Comparison of ENCODE assay signal across 10 cellular contexts in the genomic region with DNA sequence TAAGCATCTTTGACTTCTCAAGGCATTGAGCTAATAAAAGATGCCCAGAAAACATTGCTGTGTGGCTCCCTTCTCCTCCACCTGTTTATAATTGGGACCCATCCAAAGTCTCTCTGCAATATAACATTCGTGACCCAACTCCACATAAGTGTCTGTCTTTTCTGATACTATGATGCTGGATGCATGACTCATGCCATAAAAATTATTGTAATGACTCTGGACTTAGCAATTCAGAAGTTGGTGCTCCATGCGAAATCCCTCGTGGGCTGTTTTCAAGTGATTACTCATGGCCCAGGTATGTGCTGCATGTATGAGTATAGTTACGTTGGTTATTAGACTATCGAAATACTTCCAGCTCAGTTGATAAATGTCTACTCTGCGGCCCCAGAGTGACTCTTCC. TPM values are rescaled to one million over a fixed set of nuclear protein-coding genes. Genes with fewer than 3 reads are reported as not detected.
DNase-seq lines count a peak whose midpoint lies in the region; ATAC-seq and TF ChIP-seq lines count a peak whose summit lies in the region.
"Had no signal": no experiment of that assay in that cellular context is flagged by ENCODE, and none has a peak within 500 bp of the region (broad histone marks: within the 10 kb centered on the region; RNA-seq: fewer than 3 reads in every experiment).

No MANE protein-coding gene starts in this region.

- no peak overlapping the region for H3K27ac Mint-ChIP-seq in activated naive CD4-positive, alpha-beta T cell treated with anti-CD3 and anti-CD28 coated beads for 36 hours
- no peak overlapping the region for H3K27ac Mint-ChIP-seq in CD8-positive, alpha-beta memory T cell
- H3K27ac Mint-ChIP-seq in naive thymus-derived CD4-positive, alpha-beta T cell = no peak overlapping the region

- H3K27me3 ChIP-seq in adipocyte (replicated peaks; ENCODE audit: control insufficient read depth, insufficient read depth, low read length) (no peaks in the 10 kb centered on the region), hepatocyte (no peaks in the 10 kb centered on the region)
- peaks cover 13% of the 10 kb centered on the region for H3K27me3 ChIP-seq in CD8-positive, alpha-beta memory T cell (ENCODE audit: insufficient read depth, low read length, poor library complexity, severe bottlenecking)
- peaks cover 0 to 4% of the 10 kb centered on the region in 2 donors for H3K27me3 ChIP-seq in naive thymus-derived CD4-positive, alpha-beta T cell (ENCODE audit: control insufficient read depth in 2 of 2, insufficient read depth in 2 of 2, low read length in 2 of 2)
- H3K27me3 ChIP-seq: BLaER1 treated with 17β-estradiol and CSF1 and Interleukin-3, amounts not matched to agents 10 nM and 100 nM had no signal

- H3K4me1 ChIP-seq in adipocyte (ENCODE audit: control insufficient read depth, insufficient read depth, low read length) = peaks cover 24% of the 10 kb centered on the region
- H3K4me1 ChIP-seq in hepatocyte (ENCODE audit: insufficient read depth) = peaks cover 12% of the 10 kb centered on the region
- H3K4me1 ChIP-seq in CD8-positive, alpha-beta memory T cell (ENCODE audit: insufficient read depth, low read length) = no peaks in the 10 kb centered on the region
- H3K4me1 ChIP-seq in naive thymus-derived CD4-positive, alpha-beta T cell (ENCODE audit: control insufficient read depth in 2 of 2, insufficient read depth in 2 of 2, low read length in 2 of 2) = no peaks in the 10 kb centered on the region

- peaks cover 43% of the 10 kb centered on the region for H3K27me3 Mint-ChIP-seq in activated naive CD4-positive, alpha-beta T cell treated with anti-CD3 and anti-CD28 coated beads for 36 hours (ENCODE audit: low read depth)
- peaks cover 38 to 65% of the 10 kb centered on the region in 2 donors for H3K27me3 Mint-ChIP-seq in CD8-positive, alpha-beta memory T cell
- peaks cover 43 to 73% (median 66%) of the 10 kb centered on the region in 5 donors for H3K27me3 Mint-ChIP-seq in naive thymus-derived CD4-positive, alpha-beta T cell

- no peaks in the 10 kb centered on the region for H3K4me1 Mint-ChIP-seq in activated naive CD4-positive, alpha-beta T cell treated with anti-CD3 and anti-CD28 coated beads for 36 hours (ENCODE audit: low read depth)
- H3K4me1 Mint-ChIP-seq in CD8-positive, alpha-beta memory T cell = no peaks in the 10 kb centered on the region
- peaks cover 0 to 1% (median 0%) of the 10 kb centered on the region in 7 donors for H3K4me1 Mint-ChIP-seq in naive thymus-derived CD4-positive, alpha-beta T cell

- 41% methylated on average over 6 of the region's 6 CpGs for WGBS in hepatocyte (ENCODE audit: low lambda C conversion rate, missing lambda C conversion rate)

- H3K4me2 ChIP-seq in hepatocyte = peak overlapping the region; percentile 14
- H3K4me2 ChIP-seq: BLaER1 treated with 17β-estradiol and CSF1 and Interleukin-3, amounts not matched to agents 10 nM and 100 nM had no signal

- no peak overlapping the region for H3K4me3 Mint-ChIP-seq in activated naive CD4-positive, alpha-beta T cell treated with anti-CD3 and anti-CD28 coated beads for 36 hours
- no peak overlapping the region for H3K4me3 Mint-ChIP-seq in CD8-positive, alpha-beta memory T cell
- no peak overlapping the region for H3K4me3 Mint-ChIP-seq in naive thymus-derived CD4-positive, alpha-beta T cell

- DNase-seq in activated naive CD4-positive, alpha-beta T cell treated with anti-CD3 and anti-CD28 coated beads for 36 hours = peak; percentile 5
- no peak for DNase-seq in activated naive CD4-positive, alpha-beta T cell (lab: John Stamatoyannopoulos, UW)
- DNase-seq in adipocyte (ENCODE audit: low read depth) (peak; percentile 93), hepatocyte (ENCODE audit: low spot score) (peak; percentile 78)
- no peak for DNase-seq in CD8-positive, alpha-beta memory T cell
- DNase-seq in naive thymus-derived CD4-positive, alpha-beta T cell = no peak
- DNase-seq: H7 had no signal

- intact Hi-C loops in activated naive CD4-positive, alpha-beta T cell treated with anti-CD3 and anti-CD28 coated beads for 36 hours (cut with micrococcal nuclease) = no loop called here
- intact Hi-C loops in naive thymus-derived CD4-positive, alpha-beta T cell (cut with micrococcal nuclease) = no loop called here

- H4K20me1 ChIP-seq in hepatocyte (ENCODE audit: insufficient read depth, poor library complexity, severe bottlenecking) = no peaks in the 10 kb centered on the region
- H4K20me1 ChIP-seq: BLaER1 treated with 17β-estradiol and CSF1 and Interleukin-3, amounts not matched to agents 10 nM and 100 nM had no signal

- H3K9me2 ChIP-seq in hepatocyte (replicated peaks; ENCODE audit: insufficient read depth) = no peaks in the 10 kb centered on the region

- POLR2A ChIA-PET in CD8-positive, alpha-beta memory T cell (lab: Charles Lee) = no interaction called here
- POLR2A ChIA-PET in naive thymus-derived CD4-positive, alpha-beta T cell (lab: Charles Lee) = no interaction called here

- no peak for TF ChIP-seq CTCF in hepatocyte (IDR thresholded peaks at IDR 0.05; ENCODE audit: poor library complexity)

- H3K9me3 Mint-ChIP-seq in activated naive CD4-positive, alpha-beta T cell treated with anti-CD3 and anti-CD28 coated beads for 36 hours = no peaks in the 10 kb centered on the region
- H3K9me3 Mint-ChIP-seq in CD8-positive, alpha-beta memory T cell = no peaks in the 10 kb centered on the region
- peaks cover 0 to 3% (median 0%) of the 10 kb centered on the region in 11 donors for H3K9me3 Mint-ChIP-seq in naive thymus-derived CD4-positive, alpha-beta T cell

- no peak overlapping the region for H3K9ac ChIP-seq in adipocyte (ENCODE audit: low read length)
- H3K9ac ChIP-seq: BLaER1 treated with 17β-estradiol and CSF1 and Interleukin-3, amounts not matched to agents 10 nM and 100 nM had no signal

- H3K27ac ChIP-seq in hepatocyte = peak overlapping the region; percentile 79
- no peak overlapping the region for H3K27ac ChIP-seq in CD8-positive, alpha-beta memory T cell (ENCODE audit: low read depth, low read length)
- no peak overlapping the region for H3K27ac ChIP-seq in naive thymus-derived CD4-positive, alpha-beta T cell (ENCODE audit: low read depth, low read length)
- H3K27ac ChIP-seq: BLaER1 treated with 17β-estradiol and CSF1 and Interleukin-3, amounts not matched to agents 10 nM and 100 nM had no signal

- ATAC-seq in GM18511 (IDR thresholded peaks at IDR 0.05; ENCODE audit: unreplicated experiment) (no peak), HG02623 (IDR thresholded peaks at IDR 0.05; ENCODE audit: unreplicated experiment) (no peak)
- ATAC-seq in naive thymus-derived CD4-positive, alpha-beta T cell = no peak

- CTCF ChIA-PET in activated naive CD4-positive, alpha-beta T cell treated with anti-CD3 and anti-CD28 coated beads for 36 hours (lab: Charles Lee) = interaction anchor here (0.9 to 1.2 kb wide), 2 partner anchors 13 to 25 kb away, joined by 3 to 4 read pairs; no protein-coding TSS in a partner anchor
- CTCF ChIA-PET in CD8-positive, alpha-beta memory T cell (lab: Charles Lee) = no interaction called here
- CTCF ChIA-PET in naive thymus-derived CD4-positive, alpha-beta T cell (lab: Charles Lee) = no interaction called here

- no peaks in the 10 kb centered on the region for H3K9me3 ChIP-seq in adipocyte (ENCODE audit: control insufficient read depth, low read length)
- no peaks in the 10 kb centered on the region for H3K9me3 ChIP-seq in hepatocyte (ENCODE audit: low read depth)
- no peaks in the 10 kb centered on the region for H3K9me3 ChIP-seq in CD8-positive, alpha-beta memory T cell (ENCODE audit: low read length)
- no peaks in the 10 kb centered on the region for H3K9me3 ChIP-seq in naive thymus-derived CD4-positive, alpha-beta T cell (ENCODE audit: control insufficient read depth in 2 of 3, low read length in 3 of 3)
- H3K9me3 ChIP-seq: BLaER1 treated with 17β-estradiol and CSF1 and Interleukin-3, amounts not matched to agents 10 nM and 100 nM had no signal

- no peaks in the 10 kb centered on the region for H3K36me3 Mint-ChIP-seq in activated naive CD4-positive, alpha-beta T cell treated with anti-CD3 and anti-CD28 coated beads for 36 hours (ENCODE audit: low read depth)
- no peaks in the 10 kb centered on the region for H3K36me3 Mint-ChIP-seq in CD8-positive, alpha-beta memory T cell
- H3K36me3 Mint-ChIP-seq in naive thymus-derived CD4-positive, alpha-beta T cell = no peaks in the 10 kb centered on the region

- H3K4me3 ChIP-seq in adipocyte (ENCODE audit: low read length) (no peak overlapping the region), hepatocyte (no peak overlapping the region)
- no peak overlapping the region for H3K4me3 ChIP-seq in CD8-positive, alpha-beta memory T cell (ENCODE audit: low read length)
- no peak overlapping the region for H3K4me3 ChIP-seq in naive thymus-derived CD4-positive, alpha-beta T cell (ENCODE audit: low read length)
- H3K4me3 ChIP-seq: BLaER1 treated with 17β-estradiol and CSF1 and Interleukin-3, amounts not matched to agents 10 nM and 100 nM had no signal

- no peak overlapping the region for H2AFZ ChIP-seq in hepatocyte

- no peaks in the 10 kb centered on the region for H3K79me2 ChIP-seq in hepatocyte

- H3K36me3 ChIP-seq in adipocyte (ENCODE audit: control insufficient read depth, insufficient read depth, low read length, severe bottlenecking) = no peaks in the 10 kb centered on the region
- H3K36me3 ChIP-seq in hepatocyte (replicated peaks; ENCODE audit: insufficient read depth, low read depth) = no peaks in the 10 kb centered on the region
- H3K36me3 ChIP-seq in CD8-positive, alpha-beta memory T cell (ENCODE audit: insufficient read depth, low read length) = no peaks in the 10 kb centered on the region
- H3K36me3 ChIP-seq in naive thymus-derived CD4-positive, alpha-beta T cell (ENCODE audit: control insufficient read depth in 2 of 3, insufficient read depth in 3 of 3, low read length in 3 of 3) = no peaks in the 10 kb centered on the region
- H3K36me3 ChIP-seq: BLaER1 treated with 17β-estradiol and CSF1 and Interleukin-3, amounts not matched to agents 10 nM and 100 nM had no signal

RNA-seq across cellular contexts. Expression of a gene that starts 11.7 kb away (rescaled TPM):
- total RNA-seq in activated naive CD4-positive, alpha-beta T cell treated with anti-CD3 and anti-CD28 coated beads for 36 hours = under 1 TPM; 0.77 to 0.98 TPM
- total RNA-seq in hepatocyte = 12.4 and 13.5 TPM in 2 replicates
- polyA plus RNA-seq in hepatocyte = 29.0 and 34.8 TPM in 2 replicates
- total RNA-seq in CD8-positive, alpha-beta memory T cell = under 1 TPM; 0.26 to 0.69 TPM
- not detected for polyA plus RNA-seq in CD8-positive, alpha-beta memory T cell
- under 1 TPM in 1 of 5 experiments, not detected in 4; 0.15 TPM for total RNA-seq in naive thymus-derived CD4-positive, alpha-beta T cell
- not detected for polyA plus RNA-seq in naive thymus-derived CD4-positive, alpha-beta T cell

RNA-seq across cellular contexts. Expression of a gene that starts 32.7 kb away (rescaled TPM):
- 10 to 100 TPM; 35.0 to 37.8 TPM for total RNA-seq in activated naive CD4-positive, alpha-beta T cell treated with anti-CD3 and anti-CD28 coated beads for 36 hours
- 20.4 and 20.8 TPM in 2 replicates for total RNA-seq in hepatocyte
- 43.2 and 44.1 TPM in 2 replicates for polyA plus RNA-seq in hepatocyte
- total RNA-seq in CD8-positive, alpha-beta memory T cell = 10 to 100 TPM; 36.8 to 40.4 TPM
- 40.4 TPM for polyA plus RNA-seq in CD8-positive, alpha-beta memory T cell
- 10 to 100 TPM; 35.7 to 60.8 (median 58.6) TPM for total RNA-seq in naive thymus-derived CD4-positive, alpha-beta T cell
- 10 to 100 TPM; 50.2 to 60.1 TPM for polyA plus RNA-seq in naive thymus-derived CD4-positive, alpha-beta T cell

Comparison
In these comparisons a context has a peak if more than half of its experiments do, and no peak if none do; other contexts are left out.
1. DNase-seq: peak in activated naive CD4-positive, alpha-beta T cell treated with anti-CD3 and anti-CD28 coated beads for 36 hours (single experiment), adipocyte (single experiment) and hepatocyte (single experiment); none in activated naive CD4-positive, alpha-beta T cell (0 of 4), CD8-positive, alpha-beta memory T cell (0 of 5) and naive thymus-derived CD4-positive, alpha-beta T cell (0 of 9).